Comparison of ENCODE assay signal across 4 cellular contexts in genomic region chr17:19474405-19474804, GRCh38. TPM values are rescaled to one million over a fixed set of nuclear protein-coding genes. Genes with fewer than 3 reads are reported as not detected.
"Had no signal": no experiment of that assay in that cellular context is flagged by ENCODE, and none has a peak within 500 bp of the region (broad histone marks: within the 10 kb centered on the region; RNA-seq: fewer than 3 reads in every experiment).

No MANE protein-coding gene starts in this region.

RNA-seq across cellular contexts. Expression of gene SLC47A1, which starts 59.2 kb away (rescaled TPM):
- total RNA-seq: HT-29, HT1080, IMR-90 had no signal
- polyA plus RNA-seq: IgD-negative memory B cell, IMR-90 had no signal
